In genomic region chr6:21597243-21597682, GRCh38 we compare ENCODE assay signal across 8 cellular contexts. TPM values are rescaled to one million over a fixed set of nuclear protein-coding genes. Genes with fewer than 3 reads are reported as not detected.
DNase-seq lines count a peak whose midpoint lies in the region; ATAC-seq, FAIRE-seq and TF ChIP-seq lines count a peak whose summit lies in the region.

No MANE protein-coding gene starts in this region.

- H3K27ac Mint-ChIP-seq in Caco-2 (ENCODE audit: unreplicated experiment), result peak overlapping the region; percentile 93

- no peaks in the 10 kb centered on the region for H3K9me3 ChIP-seq in Caco-2
- no peaks in the 10 kb centered on the region for H3K9me3 ChIP-seq in PC-9 (ENCODE audit: insufficient read depth, low read depth)
- no peaks in the 10 kb centered on the region for H3K9me3 ChIP-seq in pancreas

- H3K9me2 ChIP-seq in PC-9 (ENCODE audit: insufficient read depth), result no peaks in the 10 kb centered on the region

- H3K4me1 Mint-ChIP-seq in Caco-2 (ENCODE audit: low read depth, unreplicated experiment), result peaks cover 6% of the 10 kb centered on the region

- intact Hi-C loops in Caco-2 (cut with micrococcal nuclease; ENCODE audit: unreplicated experiment), result loop anchor here (5.0 to 10.0 kb wide), 4 partner anchors 230 to 1850 kb away; no protein-coding TSS in a partner anchor
- intact Hi-C loops in PC-9 (cut with micrococcal nuclease; ENCODE audit: unreplicated experiment), result loop anchor here (1.0 to 10.0 kb wide), 6 partner anchors 134 to 1138 kb away; no protein-coding TSS in a partner anchor
- intact Hi-C loops in pancreas (cut with DNase I), result no loop called here

- peaks cover 56% of the 10 kb centered on the region for H3K79me2 ChIP-seq in PC-9 (ENCODE audit: low read depth)

- peaks cover 61% of the 10 kb centered on the region for H3K36me3 Mint-ChIP-seq in Caco-2 (ENCODE audit: insufficient read depth, unreplicated experiment)

- peak overlapping the region; percentile 95 for H2AFZ ChIP-seq in PC-9

- peak overlapping the region; percentile 46 for H3K27ac ChIP-seq in PC-9
- peak overlapping the region; percentile 85 for H3K27ac ChIP-seq in epithelial cell of prostate
- H3K27ac ChIP-seq in pancreas, result peak overlapping the region in 2 of 4 donors; percentile 95

- TF ChIP-seq CTCF in Caco-2 (IDR thresholded peaks at IDR 0.05; ENCODE audit: insufficient read depth in 1 of 2, low read depth in 1 of 2, low read length in 1 of 2, severe bottlenecking in 1 of 2, unreplicated experiment in 1 of 2) (no peak), PC-9 (conservative IDR thresholded peaks at IDR 0.05) (peak; percentile 16; the same call in 1 of the 2 replicates), pancreas (IDR thresholded peaks at IDR 0.05) (no peak)

- peak overlapping the region; percentile 99 for H3K4me3 ChIP-seq in Caco-2 (ENCODE audit: low read depth, low read length)
- peak overlapping the region; percentile 98 for H3K4me3 ChIP-seq in PC-9
- peak overlapping the region in 3 of 4 donors; percentile 66 to 74 (median 74) for H3K4me3 ChIP-seq in pancreas

- H3K27me3 ChIP-seq in Caco-2 (replicated peaks; ENCODE audit: control insufficient read depth, insufficient read depth, low read length), result no peaks in the 10 kb centered on the region
- H3K27me3 ChIP-seq in PC-9 (ENCODE audit: insufficient read depth, low read depth), result no peaks in the 10 kb centered on the region
- no peaks in the 10 kb centered on the region for H3K27me3 ChIP-seq in pancreas

- ATAC-seq in pancreas, result no peak
- no peak for ATAC-seq in HG03354 (IDR thresholded peaks at IDR 0.05; ENCODE audit: poor library complexity, severe bottlenecking, unreplicated experiment)

- H3K4me2 ChIP-seq in PC-9, result peak overlapping the region; percentile 85

- peaks cover 2% of the 10 kb centered on the region; the same call in 1 of the 2 replicates for H3K36me3 ChIP-seq in Caco-2 (ENCODE audit: control insufficient read depth, insufficient read depth, low read length)
- peaks cover 16% of the 10 kb centered on the region; the same call in 1 of the 2 replicates for H3K36me3 ChIP-seq in PC-9 (ENCODE audit: low read depth)
- H3K36me3 ChIP-seq in pancreas, result no peaks in the 10 kb centered on the region

- no peaks in the 10 kb centered on the region for H3K9me3 Mint-ChIP-seq in Caco-2 (ENCODE audit: unreplicated experiment)

- H3K27me3 Mint-ChIP-seq in Caco-2 (ENCODE audit: insufficient read depth, unreplicated experiment), result no peaks in the 10 kb centered on the region

- no TSS peak for BruUV-seq in Caco-2 (replicated peaks; lab: Mats Ljungman, UMichigan)
- BruUV-seq in PC-9 (replicated peaks; lab: Mats Ljungman, UMichigan), result no TSS peak

- 10 to 17% methylated on average over 7 of the region's 7 CpGs for WGBS in pancreas, 2 donors

- DNase-seq in Caco-2 (no peak), PC-9 (no peak), epithelial cell of prostate (ENCODE audit: low read depth, low spot score) (no peak), pancreas (no peak), H4 (ENCODE audit: low spot score) (no peak), hepatic stellate cell (ENCODE audit: low spot score) (no peak), NK-92 (lab: John Stamatoyannopoulos, UW; ENCODE audit: unreplicated experiment) (no peak)

- H3K4me1 ChIP-seq in Caco-2 (peaks cover 20% of the 10 kb centered on the region), PC-9 (replicated peaks; ENCODE audit: insufficient read depth) (peaks cover 23% of the 10 kb centered on the region), pancreas (peaks cover 4 to 10% (median 5%) of the 10 kb centered on the region in 3 donors)

- peaks cover 16% of the 10 kb centered on the region for H3F3A ChIP-seq in PC-9 (ENCODE audit: insufficient read depth, low read depth)

- CTCF ChIA-PET in Caco-2 (lab: Charles Lee) (no interaction called here), PC-9 (lab: Charles Lee) (interaction anchor here (0.6 to 1.0 kb wide), 4 partner anchors 188 to 1310 kb away, joined by 3 to 4 read pairs (median 3); no protein-coding TSS in a partner anchor)

- no peaks in the 10 kb centered on the region; the same call in 1 of the 2 replicates for H4K20me1 ChIP-seq in PC-9 (ENCODE audit: insufficient read depth)

- POLR2A ChIA-PET in Caco-2 (lab: Charles Lee), result interaction anchor here (1.1 kb wide), 1 partner anchor 9 kb away, joined by 6 read pairs; no protein-coding TSS in a partner anchor
- POLR2A ChIA-PET in PC-9 (lab: Charles Lee; ENCODE audit: unreplicated experiment), result interaction anchor here (0.6 to 0.7 kb wide), 2 partner anchors 155 to 1284 kb away, joined by 4 read pairs; no protein-coding TSS in a partner anchor

- H3K4me3 Mint-ChIP-seq in Caco-2 (ENCODE audit: unreplicated experiment), result no peak overlapping the region

- FAIRE-seq in pancreas (lab: Jason Lieb, UNC), result peak; percentile 37

RNA-seq across cellular contexts. Expression of gene SOX4, which starts 3.7 kb away (rescaled TPM):
- total RNA-seq in Caco-2 (2022), result 76.8 and 77.3 TPM in 2 replicates
- total RNA-seq in PC-9 (2021), result 32.8 and 36.1 TPM in 2 replicates
- total RNA-seq in pancreas, result 10 to 100 TPM in 5 of 6 donors, 1 to 10 TPM in 1; 9.7 to 61.9 (median 13.3) TPM
- polyA plus RNA-seq in pancreas, result 1 to 10 TPM; 4.7 to 8.7 TPM
- total RNA-seq in H4 (2014; rRNA removed; shearing (Covaris generic)), result 29.5 and 30.4 TPM in 2 replicates

Comparison
In these comparisons a context has a peak if more than half of its experiments do, and no peak if none do; other contexts are left out.
1. intact Hi-C loops: an anchor here in Caco-2 (5.0 to 10.0 kb wide) and PC-9 (1.0 to 10.0 kb wide); none called in pancreas.